Comparison of ENCODE assay signal across 24 cellular contexts in the genomic region with DNA sequence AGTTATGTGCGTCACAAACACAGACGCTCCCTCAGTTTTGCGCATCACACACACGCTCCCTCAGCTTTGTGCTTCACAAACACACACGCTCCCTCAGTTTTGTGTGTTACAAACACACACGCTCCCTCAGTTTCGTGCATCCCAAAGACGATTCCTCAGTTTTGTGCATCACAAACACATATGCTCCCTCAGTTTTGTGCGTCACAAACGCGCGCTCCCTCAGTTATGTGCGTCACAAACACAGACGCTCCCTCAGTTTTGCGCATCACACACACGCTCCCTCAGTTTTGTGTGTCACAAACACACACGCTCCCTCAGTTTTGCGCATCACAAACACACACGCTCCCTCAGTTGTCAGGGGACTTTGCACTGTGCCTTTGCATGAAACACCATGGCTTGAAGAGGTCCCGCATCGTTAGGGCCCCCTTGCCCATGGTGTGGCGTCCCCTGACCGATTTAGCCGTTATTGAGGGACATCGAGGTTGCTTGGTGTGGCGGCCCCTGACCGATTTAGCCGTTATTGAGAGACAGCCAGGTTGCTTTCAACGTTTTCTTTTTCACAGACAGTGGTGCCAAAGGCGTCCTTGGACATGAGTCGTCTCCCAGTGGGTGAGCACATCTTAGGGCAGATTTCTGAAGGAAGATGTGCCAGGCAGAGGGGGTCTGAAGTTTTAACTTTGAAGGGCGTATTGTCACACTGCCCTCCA. TPM values are rescaled to one million over a fixed set of nuclear protein-coding genes. Genes with fewer than 3 reads are reported as not detected.
DNase-seq lines count a peak whose midpoint lies in the region; ATAC-seq and TF ChIP-seq lines count a peak whose summit lies in the region.
"Had no signal": no experiment of that assay in that cellular context is flagged by ENCODE, and none has a peak within 500 bp of the region (broad histone marks: within the 10 kb centered on the region; RNA-seq: fewer than 3 reads in every experiment).

No MANE protein-coding gene starts in this region.

- H3K14ac ChIP-seq in neuronal stem cell (ENCODE audit: low read length), result no peak overlapping the region

- H3K36me3 ChIP-seq in neuronal stem cell (replicated peaks in 1 of 2; ENCODE audit: control insufficient read depth in 2 of 2, insufficient read depth in 2 of 2, low read length in 2 of 2) (no peaks in the 10 kb centered on the region), aorta (ENCODE audit: control insufficient read depth in 1 of 2, insufficient read depth in 2 of 2, low read length in 1 of 2) (no peaks in the 10 kb centered on the region)
- H3K36me3 ChIP-seq: HAP-1 had no signal

- no peak for TF ChIP-seq CTCF in chondrocyte (IDR thresholded peaks at IDR 0.05)

- intact Hi-C loops in cardiac septum (cut with DNase I), result no loop called here
- intact Hi-C loops in Right ventricle myocardium inferior (cut with DNase I), result no loop called here
- intact Hi-C loops in aorta (cut with DNase I), result no loop called here

- no CpG with 5 or more reads among the region's 32 CpGs for WGBS in neuronal stem cell (ENCODE audit: extremely low coverage in 2 of 2, insufficient read length in 2 of 2, insufficient replicate concordance in 1 of 2), 2 donors
- WGBS in aorta, 2 donors, result 80 to 81% methylated on average over 30 to 32 of the region's 32 CpGs

- H3K27ac ChIP-seq in neuronal stem cell (replicated peaks; ENCODE audit: low read length) (no peak overlapping the region), aorta (ENCODE audit: low read depth in 1 of 2, low read length in 2 of 2) (no peak overlapping the region)
- H3K27ac ChIP-seq: HL-60 had no signal

- no peak overlapping the region for H2BK12ac ChIP-seq in neuronal stem cell (ENCODE audit: low read length)

- no peak overlapping the region for H3K18ac ChIP-seq in neuronal stem cell (ENCODE audit: low read length)

- peaks cover 21% of the 10 kb centered on the region for H3K27me3 Mint-ChIP-seq in chondrocyte (ENCODE audit: low read depth)
- peaks cover 6% of the 10 kb centered on the region for H3K27me3 Mint-ChIP-seq in activated naive CD4-positive, alpha-beta T cell treated with anti-CD3 and anti-CD28 coated beads, Interleukin-2, amount 10 ng/mL, durations not matched to agents 7 days and 5 days

- H3K4me1 ChIP-seq in neuronal stem cell (ENCODE audit: control insufficient read depth in 2 of 2, insufficient read depth in 1 of 2, low read depth in 1 of 2, low read length in 2 of 2), result peaks cover 9 to 14% of the 10 kb centered on the region in 2 donors
- no peaks in the 10 kb centered on the region for H3K4me1 ChIP-seq in aorta (ENCODE audit: control insufficient read depth in 1 of 2, insufficient read depth in 2 of 2, low read length in 2 of 2)
- H3K4me1 ChIP-seq: Caco-2 had no signal

- no peaks in the 10 kb centered on the region for H3K36me3 Mint-ChIP-seq in chondrocyte (ENCODE audit: low read depth)
- no peaks in the 10 kb centered on the region for H3K36me3 Mint-ChIP-seq in activated naive CD4-positive, alpha-beta T cell treated with anti-CD3 and anti-CD28 coated beads, Interleukin-2, amount 10 ng/mL, durations not matched to agents 7 days and 5 days

- H2AFZ ChIP-seq in neuronal stem cell (ENCODE audit: low read length), result no peak overlapping the region

- H3K4me3 ChIP-seq in neuronal stem cell (ENCODE audit: low read length in 2 of 2) (no peak overlapping the region), aorta (ENCODE audit: low read length in 2 of 2) (no peak overlapping the region)
- H3K4me3 ChIP-seq: HAP-1 had no signal

- H3K79me1 ChIP-seq in neuronal stem cell (ENCODE audit: low read depth, low read length), result no peaks in the 10 kb centered on the region

- ATAC-seq in Right ventricle myocardium inferior, result no peak
- no peak for ATAC-seq in aorta (ENCODE audit: low FRiP score)

- peak overlapping the region; percentile 12 for H3K9ac ChIP-seq in neuronal stem cell (ENCODE audit: low read depth, low read length, poor library complexity)

- H3K4me3 Mint-ChIP-seq in chondrocyte (ENCODE audit: unreplicated experiment), result no peak overlapping the region
- H3K4me3 Mint-ChIP-seq in activated naive CD4-positive, alpha-beta T cell treated with anti-CD3 and anti-CD28 coated beads, Interleukin-2, amount 10 ng/mL, durations not matched to agents 7 days and 5 days, result no peak overlapping the region
- H3K4me3 Mint-ChIP-seq: CD4-positive, alpha-beta T cell had no signal

- H3K4me2 ChIP-seq in neuronal stem cell (ENCODE audit: insufficient read depth, low read length, poor library complexity, severe bottlenecking), result no peak overlapping the region

- H2BK120ac ChIP-seq in neuronal stem cell (ENCODE audit: low read depth, low read length), result no peak overlapping the region

- H4K91ac ChIP-seq in neuronal stem cell (ENCODE audit: low read depth, low read length, poor library complexity), result no peak overlapping the region

- H4K8ac ChIP-seq in neuronal stem cell (ENCODE audit: low read depth, low read length), result no peak overlapping the region

- H3K4me1 Mint-ChIP-seq in chondrocyte (ENCODE audit: low read depth), result no peaks in the 10 kb centered on the region
- no peaks in the 10 kb centered on the region for H3K4me1 Mint-ChIP-seq in activated naive CD4-positive, alpha-beta T cell treated with anti-CD3 and anti-CD28 coated beads, Interleukin-2, amount 10 ng/mL, durations not matched to agents 7 days and 5 days

- H3K27ac Mint-ChIP-seq in chondrocyte (ENCODE audit: unreplicated experiment), result no peak overlapping the region
- H3K27ac Mint-ChIP-seq in activated naive CD4-positive, alpha-beta T cell treated with anti-CD3 and anti-CD28 coated beads, Interleukin-2, amount 10 ng/mL, durations not matched to agents 7 days and 5 days, result no peak overlapping the region
- H3K27ac Mint-ChIP-seq: CD4-positive, alpha-beta T cell had no signal

- DNase-seq in cardiac septum (ENCODE audit: low spot score) (peak; percentile 51), Right ventricle myocardium inferior (ENCODE audit: missing footprints) (no peak), chondrocyte (ENCODE audit: low spot score) (peak; percentile 29), neuronal stem cell (ENCODE audit: low spot score) (no peak), aorta (peak; percentile 4 to 42), hepatic stellate cell (ENCODE audit: low spot score) (no peak)
- no peak for DNase-seq in activated naive CD4-positive, alpha-beta T cell treated with anti-CD3 and anti-CD28 coated beads, Interleukin-2, amount 10 ng/mL, durations not matched to agents 7 days and 5 days
- DNase-seq: CD4-positive, alpha-beta T cell; GDM1; IMR-90; NCI-H1417 treated with DMSO at 0.1 percent for 48 hours; NCI-H187 treated with DMSO at 0.1 percent for 48 hours; NCI-H2227 treated with DMSO at 0.1 percent for 48 hours; NCI-H510A treated with DMSO at 0.1 percent for 48 hours; NCI-H774; OCI-M1 had no signal

- H2BK5ac ChIP-seq in neuronal stem cell (ENCODE audit: low read length), result no peak overlapping the region

- no peak overlapping the region for H3K4ac ChIP-seq in neuronal stem cell (ENCODE audit: low read length)

- CTCF ChIA-PET in activated naive CD4-positive, alpha-beta T cell treated with anti-CD3 and anti-CD28 coated beads, Interleukin-2, amount 10 ng/mL, durations not matched to agents 7 days and 5 days (lab: Charles Lee), result no interaction called here

- H3K27me3 ChIP-seq in neuronal stem cell (ENCODE audit: control insufficient read depth in 3 of 3, insufficient read depth in 3 of 3, low read depth in 1 of 3, low read length in 3 of 3), result no peaks in the 10 kb centered on the region
- no peaks in the 10 kb centered on the region for H3K27me3 ChIP-seq in aorta (ENCODE audit: control insufficient read depth in 1 of 2, insufficient read depth in 2 of 2, low read length in 1 of 2)

- no peaks in the 10 kb centered on the region for H3K9me3 ChIP-seq in neuronal stem cell (replicated peaks in 1 of 2; ENCODE audit: control insufficient read depth in 2 of 2, insufficient read depth in 1 of 2, low read depth in 1 of 2, low read length in 2 of 2)
- no peaks in the 10 kb centered on the region for H3K9me3 ChIP-seq in aorta (ENCODE audit: control insufficient read depth, low read length)
- H3K9me3 ChIP-seq: Caco-2, HAP-1 had no signal

- no peak overlapping the region for H3K23ac ChIP-seq in neuronal stem cell (ENCODE audit: low read depth, low read length, poor library complexity)

- H3K9me3 Mint-ChIP-seq in chondrocyte (ENCODE audit: low read depth), result no peaks in the 10 kb centered on the region
- no peaks in the 10 kb centered on the region for H3K9me3 Mint-ChIP-seq in activated naive CD4-positive, alpha-beta T cell treated with anti-CD3 and anti-CD28 coated beads, Interleukin-2, amount 10 ng/mL, durations not matched to agents 7 days and 5 days
- H3K9me3 Mint-ChIP-seq: CD4-positive, alpha-beta T cell had no signal

- no peak overlapping the region for H2AK5ac ChIP-seq in neuronal stem cell (ENCODE audit: low read depth, low read length)

- no peak overlapping the region for H2BK15ac ChIP-seq in neuronal stem cell (ENCODE audit: low read length)

RNA-seq across cellular contexts. Expression of gene MYT1, which starts 28.1 kb away (rescaled TPM):
- total RNA-seq in cardiac septum (not detected), Right ventricle myocardium inferior (0.16 TPM), chondrocyte (not detected in 3 replicates), aorta (not detected)
- polyA plus RNA-seq in neuronal stem cell (2013, experiment 1 of 2), result 3.1 TPM
- 3.2 TPM for polyA plus RNA-seq in neuronal stem cell (2013, experiment 2 of 2)
- polyA plus RNA-seq in aorta, result not detected
- total RNA-seq: Daoy, HT1080, IMR-90, M059J, RPMI7951 had no signal
- polyA plus RNA-seq: BJ, IMR-90 had no signal

RNA-seq across cellular contexts. Expression of gene NPBWR2, which starts 28.8 kb away (rescaled TPM):
- total RNA-seq in cardiac septum (not detected), Right ventricle myocardium inferior (not detected), chondrocyte (not detected in 3 replicates), aorta (not detected)
- not detected for polyA plus RNA-seq in neuronal stem cell (2013, experiment 1 of 2)
- not detected for polyA plus RNA-seq in neuronal stem cell (2013, experiment 2 of 2)
- polyA plus RNA-seq in aorta, result not detected
- total RNA-seq: Caco-2, Daoy, HT1080, IMR-90, M059J, RPMI7951 had no signal
- polyA plus RNA-seq: BJ, IMR-90 had no signal

RNA-seq across cellular contexts. Expression of gene LKAAEAR1, which starts 52.0 kb away (rescaled TPM):
- not detected for total RNA-seq in cardiac septum
- not detected for total RNA-seq in Right ventricle myocardium inferior
- 0.55 to 1.4 TPM in 2 of 3 replicates, not detected in the other for total RNA-seq in chondrocyte
- polyA plus RNA-seq in neuronal stem cell (2013, experiment 1 of 2), result 0.10 TPM
- polyA plus RNA-seq in neuronal stem cell (2013, experiment 2 of 2), result 0.08 TPM
- total RNA-seq in aorta, result not detected
- not detected for polyA plus RNA-seq in aorta
- total RNA-seq: Caco-2, Daoy, IMR-90, M059J had no signal
- polyA plus RNA-seq: BJ had no signal

RNA-seq across cellular contexts. Expression of gene OPRL1, which starts 56.3 kb away (rescaled TPM):
- total RNA-seq in cardiac septum, result 0.48 TPM
- 0.49 TPM for total RNA-seq in Right ventricle myocardium inferior
- total RNA-seq in chondrocyte, result 3.2 to 4.6 TPM (median 3.5 TPM) in 3 replicates
- polyA plus RNA-seq in neuronal stem cell (2013, experiment 1 of 2), result 2.6 TPM
- 2.5 TPM for polyA plus RNA-seq in neuronal stem cell (2013, experiment 2 of 2)
- 1 to 10 TPM in 1 of 2 donors, under 1 TPM in 1; 0.78 to 2.9 TPM for total RNA-seq in aorta
- polyA plus RNA-seq in aorta, result 1 to 10 TPM in 1 of 2 donors, under 1 TPM in 1; 0.72 to 1.1 TPM

RNA-seq across cellular contexts. Expression of gene RGS19, which starts 56.8 kb away (rescaled TPM):
- total RNA-seq in cardiac septum (3.1 TPM), Right ventricle myocardium inferior (6.6 TPM), chondrocyte (15.7 to 18.5 TPM (median 18.1 TPM) in 3 replicates), aorta (10 to 100 TPM; 19.0 to 20.1 TPM)
- 7.9 TPM for polyA plus RNA-seq in neuronal stem cell (2013, experiment 1 of 2)
- 8.0 TPM for polyA plus RNA-seq in neuronal stem cell (2013, experiment 2 of 2)
- polyA plus RNA-seq in aorta, result 10 to 100 TPM; 10.8 to 23.8 TPM

Comparison
In these comparisons a context has a peak if more than half of its experiments do, and no peak if none do; other contexts are left out.
1. DNase-seq: peak in cardiac septum (single experiment), chondrocyte (single experiment) and aorta (2 of 2); none in Right ventricle myocardium inferior (single experiment), neuronal stem cell (single experiment), hepatic stellate cell (single experiment) and activated naive CD4-positive, alpha-beta T cell treated with anti-CD3 and anti-CD28 coated beads, Interleukin-2, amount 10 ng/mL, durations not matched to agents 7 days and 5 days (single experiment).